9 cellular contexts compared by ENCODE assay signal in the genomic region with DNA sequence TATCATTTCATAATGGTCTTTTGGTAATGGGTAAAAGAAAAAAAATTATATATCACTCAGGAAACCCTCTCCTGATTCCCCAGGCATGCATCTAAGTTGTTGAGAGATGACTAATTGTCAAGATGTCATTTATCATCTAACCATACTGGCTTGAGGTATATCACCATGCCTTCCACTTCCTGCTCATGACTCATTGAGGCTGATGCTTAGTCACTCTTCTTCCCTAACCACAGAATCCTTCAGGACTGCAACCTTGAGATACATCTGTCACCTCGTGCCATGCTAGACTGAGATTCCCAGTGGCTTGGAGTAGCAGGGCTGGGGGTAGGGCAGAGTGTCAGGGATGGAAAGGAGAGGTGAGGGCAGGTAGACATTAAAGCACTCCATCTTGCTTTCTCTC.
A peak's percentile ranks its signal among the peaks of the same experiment; 100 is the strongest.
DNase-seq lines count a peak whose midpoint lies in the region; ATAC-seq, FAIRE-seq and TF ChIP-seq lines count a peak whose summit lies in the region.
"Had no signal": no experiment of that assay in that cellular context is flagged by ENCODE, and none has a peak within 500 bp of the region (broad histone marks: within the 10 kb centered on the region; RNA-seq: fewer than 3 reads in every experiment).

No MANE protein-coding gene starts in this region.

- FAIRE-seq in frontal cortex (lab: Jason Lieb, UNC) (no peak), D721Med (lab: Jason Lieb, UNC) (no peak)

- TF ChIP-seq CTCF in D721Med (IDR thresholded peaks at IDR 0.05; ENCODE audit: insufficient read depth, missing control alignments) (no peak), mesothelial cell of epicardium (IDR thresholded peaks at IDR 0.05; ENCODE audit: unreplicated experiment) (no peak), coronary artery (IDR thresholded peaks at IDR 0.05) (no peak)

- H3K4me3 Mint-ChIP-seq in mesothelial cell of epicardium: no peak overlapping the region

- H3K9me3 Mint-ChIP-seq in mesothelial cell of epicardium: peaks cover 4% of the 10 kb centered on the region

- no peaks in the 10 kb centered on the region for H3K4me1 Mint-ChIP-seq in mesothelial cell of epicardium

- H3K27ac ChIP-seq in coronary artery: no peak overlapping the region
- H3K27ac ChIP-seq: stomach had no signal

- H3K27me3 Mint-ChIP-seq in mesothelial cell of epicardium (ENCODE audit: low read depth): no peaks in the 10 kb centered on the region

- no peak overlapping the region for H3K27ac Mint-ChIP-seq in mesothelial cell of epicardium

- peak; percentile 53 for ATAC-seq in HG03460 (IDR thresholded peaks at IDR 0.05; ENCODE audit: unreplicated experiment)

- H3K4me3 ChIP-seq in coronary artery: no peak overlapping the region
- H3K4me3 ChIP-seq: stomach had no signal

- DNase-seq in GM03348 (ENCODE audit: low spot score): peak; percentile 79
- DNase-seq in SW480 (ENCODE audit: low spot score): peak; percentile 36
- peak; percentile 96 for DNase-seq in iris pigment epithelial cell (ENCODE audit: low read depth)
- no peak for DNase-seq in frontal cortex (ENCODE audit: low spot score in 2 of 2)
- no peak for DNase-seq in D721Med (ENCODE audit: insufficient read length, low spot score)
- DNase-seq in mesothelial cell of epicardium (ENCODE audit: low spot score in 2 of 2, unreplicated experiment in 2 of 2): no peak
- no peak for DNase-seq in coronary artery (ENCODE audit: low spot score)
- DNase-seq: stomach had no signal

- no peaks in the 10 kb centered on the region for H3K36me3 Mint-ChIP-seq in mesothelial cell of epicardium

Comparison
In these comparisons a context has a peak if more than half of its experiments do, and no peak if none do; other contexts are left out.
1. DNase-seq: peak in GM03348 (single experiment), SW480 (single experiment) and iris pigment epithelial cell (single experiment); none in frontal cortex (0 of 2), D721Med (single experiment), mesothelial cell of epicardium (0 of 2) and coronary artery (single experiment).